ENCODE assay signal across 8 cellular contexts in the genomic region with DNA sequence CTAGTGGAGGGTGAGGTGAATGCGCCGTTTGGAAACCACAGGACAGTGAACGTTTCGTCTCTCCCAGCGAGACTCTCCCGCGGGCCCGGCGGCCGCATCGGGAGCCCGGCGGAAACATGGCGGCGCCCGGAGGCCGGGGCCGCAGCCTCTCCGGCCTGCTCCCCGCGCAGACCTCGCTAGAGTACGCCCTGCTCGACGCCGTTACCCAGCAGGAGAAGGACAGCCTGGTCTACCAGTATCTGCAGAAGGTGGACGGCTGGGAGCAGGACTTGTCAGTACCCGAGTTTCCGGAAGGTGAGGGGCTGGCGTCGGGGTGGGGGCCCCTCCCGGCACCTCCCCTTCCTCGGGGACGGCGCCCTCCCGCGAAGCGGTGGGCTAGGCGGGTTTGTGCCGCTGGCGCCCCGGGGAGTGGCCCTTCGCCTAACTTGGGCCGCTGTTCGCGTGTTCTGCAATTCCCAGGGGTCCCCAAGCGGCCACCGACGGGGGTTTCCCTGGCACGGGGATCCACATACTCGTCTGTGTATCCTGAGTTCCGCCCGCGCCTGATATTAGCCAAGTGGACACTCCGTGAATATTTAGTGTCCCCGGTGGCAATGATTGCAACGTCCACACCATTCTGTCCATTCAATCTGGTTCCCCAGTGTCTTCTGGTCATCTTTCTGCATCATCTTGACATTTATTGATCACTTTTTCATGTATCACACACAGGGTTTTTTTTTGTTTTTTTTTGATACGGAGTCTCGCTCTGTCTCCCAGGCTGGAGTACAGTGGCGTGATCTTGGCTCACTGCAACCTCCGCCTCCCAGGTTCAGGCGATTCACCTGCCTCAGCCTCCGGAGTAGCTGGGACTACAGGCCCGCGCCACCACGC. TPM values are rescaled to one million over a fixed set of nuclear protein-coding genes. Genes with fewer than 3 reads are reported as not detected.
DNase-seq lines count a peak whose midpoint lies in the region; ATAC-seq, FAIRE-seq and TF ChIP-seq lines count a peak whose summit lies in the region.

No MANE protein-coding gene starts in this region.

- 0 out of 4 replicates have a peak, but pooled peaks have one; percentile 2 to 6 for TF ChIP-seq EP300 in SK-N-SH (IDR thresholded peaks at IDR 0.05; ENCODE audit: borderline replicate concordance in 1 of 2, low read depth in 1 of 2, low read length in 1 of 2)

- H3K23ac ChIP-seq in trophoblast cell (ENCODE audit: low read length) = no peak overlapping the region

- WGBS in SK-N-SH (ENCODE audit: low lambda C conversion rate) = 1% methylated on average over 16 of the region's 66 CpGs
- 1 to 2% methylated on average over 64 to 66 of the region's 66 CpGs for WGBS in heart right ventricle, 2 donors
- WGBS in trophoblast cell (ENCODE audit: extremely low coverage, insufficient coverage, insufficient read length) = no CpG with 5 or more reads among the region's 66 CpGs

- peak overlapping the region; percentile 93 for H4K91ac ChIP-seq in trophoblast cell (ENCODE audit: low read depth, low read length)

- CTCF ChIA-PET in SK-N-SH (lab: Yijun Ruan, JAX) = no interaction called here

- peak overlapping the region; percentile 80 to 96 for H3K27ac ChIP-seq in SK-N-SH (ENCODE audit: low read depth in 2 of 2, low read length in 1 of 2)
- peak overlapping the region; percentile 81 to 97 (median 96) for H3K27ac ChIP-seq in heart right ventricle
- H3K27ac ChIP-seq in trophoblast cell (ENCODE audit: low read depth, low read length) = peak overlapping the region; percentile 76

- H3K36me3 ChIP-seq in SK-N-SH (replicated peaks in 1 of 2; ENCODE audit: control insufficient read depth in 1 of 2, insufficient read depth in 2 of 2, low read length in 1 of 2) = peaks cover 16% of the 10 kb centered on the region in 2 experiments
- H3K36me3 ChIP-seq in heart right ventricle = peaks cover 0 to 20% (median 11%) of the 10 kb centered on the region in 9 donors
- no peaks in the 10 kb centered on the region for H3K36me3 ChIP-seq in trophoblast cell (ENCODE audit: control insufficient read depth in 1 of 2, insufficient read depth in 2 of 2, low read length in 2 of 2)

- intact Hi-C loops in heart right ventricle (cut with DNase I) = loop anchor here in 6 of 10 donors (1.0 to 10.0 kb wide), 8 partner anchors 18 to 247 kb away; partner anchors contain the start of gene ADRB1 (in 4 of the 6)

- H3K79me2 ChIP-seq in SK-N-SH (ENCODE audit: insufficient read depth) = peaks cover 46% of the 10 kb centered on the region
- peaks cover 10% of the 10 kb centered on the region for H3K79me2 ChIP-seq in trophoblast cell (ENCODE audit: control insufficient read depth, insufficient read depth, low read length, poor library complexity)

- peak; percentile 47 for FAIRE-seq in GM19239 (lab: Jason Lieb, UNC)

- H4K20me1 ChIP-seq in SK-N-SH (ENCODE audit: insufficient read depth) = no peaks in the 10 kb centered on the region

- peaks cover 6% of the 10 kb centered on the region for H3F3A ChIP-seq in SK-N-SH (replicated peaks; ENCODE audit: insufficient read depth)

- peak overlapping the region; percentile 77 for H2BK5ac ChIP-seq in trophoblast cell (ENCODE audit: low read depth, low read length, poor library complexity)

- peak overlapping the region; percentile 95 for H4K12ac ChIP-seq in trophoblast cell (ENCODE audit: low read depth, low read length)

- H3K79me1 ChIP-seq in trophoblast cell (ENCODE audit: low read length) = peaks cover 10% of the 10 kb centered on the region

- no peaks in the 10 kb centered on the region for H3K9me3 ChIP-seq in SK-N-SH
- H3K9me3 ChIP-seq in heart right ventricle = no peaks in the 10 kb centered on the region
- no peaks in the 10 kb centered on the region for H3K9me3 ChIP-seq in trophoblast cell (ENCODE audit: insufficient read depth, low read depth, low read length)

- H3K4me1 ChIP-seq in SK-N-SH (ENCODE audit: control insufficient read depth in 1 of 2, insufficient read depth in 2 of 2, low read depth in 1 of 2, low read length in 1 of 2) = peaks cover 12 to 22% of the 10 kb centered on the region in 2 experiments; a peak in 3 of 4 replicates
- H3K4me1 ChIP-seq in heart right ventricle = peaks cover 0 to 65% (median 51%) of the 10 kb centered on the region in 9 donors
- H3K4me1 ChIP-seq in trophoblast cell (ENCODE audit: control insufficient read depth in 1 of 2, insufficient read depth in 2 of 2, low read length in 2 of 2) = peaks cover 0 to 9% of the 10 kb centered on the region in 2 experiments

- H3K4me3 ChIP-seq in SK-N-SH (ENCODE audit: low read depth in 2 of 2, low read length in 1 of 2) = peak overlapping the region; percentile 73 to 95
- peak overlapping the region; percentile 74 to 99 (median 90) for H3K4me3 ChIP-seq in heart right ventricle
- peak overlapping the region; percentile 96 for H3K4me3 ChIP-seq in trophoblast cell (ENCODE audit: low read depth, low read length)

- ATAC-seq in HG03378 (IDR thresholded peaks at IDR 0.05; ENCODE audit: unreplicated experiment) (peak; percentile 34), heart right ventricle (peak; percentile 58 to 81 (median 68))

- peak overlapping the region; percentile 97 for H4K8ac ChIP-seq in trophoblast cell (ENCODE audit: low read depth, low read length)

- H3K4me2 ChIP-seq in SK-N-SH = peak overlapping the region; percentile 81
- peak overlapping the region; percentile 82 for H3K4me2 ChIP-seq in trophoblast cell (ENCODE audit: low read length)

- no peaks in the 10 kb centered on the region for H3K9me2 ChIP-seq in SK-N-SH

- peak; percentile 30; the same call in 1 of the 2 replicates for TF ChIP-seq CTCF in SK-N-SH (IDR thresholded peaks at IDR 0.05)
- TF ChIP-seq CTCF in heart right ventricle (IDR thresholded peaks at IDR 0.05) = peak in 2 of 9 donors; percentile 12 to 20

- no peak overlapping the region for H2AK5ac ChIP-seq in trophoblast cell (ENCODE audit: low read length)

- POLR2A ChIA-PET in SK-N-SH (lab: Yijun Ruan, JAX) = no interaction called here

- peak overlapping the region; percentile 92 for H3K9ac ChIP-seq in SK-N-SH
- peak overlapping the region; percentile 98 for H3K9ac ChIP-seq in trophoblast cell (ENCODE audit: low read length)

- DNase-seq in CMK (ENCODE audit: low read depth) (peak; percentile 47), GM19239 (ENCODE audit: insufficient read length, low spot score) (no peak), SK-N-SH (peak; percentile 83), amniotic epithelial cell (ENCODE audit: low read depth) (peak; percentile 37), heart right ventricle (peak; percentile 49 to 58), trophoblast cell (peak; percentile 37 to 61), HPDE6-E6E7 (ENCODE audit: extremely low spot score) (no peak)

- no peaks in the 10 kb centered on the region for H3K27me3 ChIP-seq in SK-N-SH (ENCODE audit: insufficient read depth)
- no peaks in the 10 kb centered on the region for H3K27me3 ChIP-seq in heart right ventricle
- H3K27me3 ChIP-seq in trophoblast cell (ENCODE audit: insufficient read depth, low read length) = no peaks in the 10 kb centered on the region

- no peak for TF ChIP-seq RAD21 in SK-N-SH (IDR thresholded peaks at IDR 0.05; ENCODE audit: low read length)

- peak overlapping the region; percentile 87 for H3K14ac ChIP-seq in trophoblast cell (ENCODE audit: low read length)

- H3K18ac ChIP-seq in trophoblast cell (ENCODE audit: low read length) = peak overlapping the region; percentile 81

- H2BK12ac ChIP-seq in trophoblast cell (ENCODE audit: low read length) = no peak overlapping the region

- peak overlapping the region; percentile 81 for H2BK120ac ChIP-seq in trophoblast cell (ENCODE audit: insufficient read depth, low read length, poor library complexity)

- H3K4ac ChIP-seq in trophoblast cell (ENCODE audit: low read depth, low read length) = peak overlapping the region; percentile 66

- H2AFZ ChIP-seq in SK-N-SH (ENCODE audit: low read depth) (peak overlapping the region; percentile 98), trophoblast cell (ENCODE audit: insufficient read depth, low read length, poor library complexity) (peak overlapping the region; percentile 77)

TF ChIP-seq in SK-N-SH, 30 proteins besides CTCF, POLR2A, EP300 and RAD21:
- TF ChIP-seq TEAD4 (IDR thresholded peaks at IDR 0.05; ENCODE audit: borderline replicate concordance, insufficient read depth) (0 out of 2 replicates have a peak, but pooled peaks have one; percentile 10), FOXJ3 (CRISPR knock-in tag; IDR thresholded peaks at IDR 0.05) (no peak), GABPA (IDR thresholded peaks at IDR 0.05; ENCODE audit: low read depth) (no peak; the same call in 1 of the 2 replicates), TAF1 (IDR thresholded peaks at IDR 0.05; ENCODE audit: borderline replicate concordance, low read depth, low read length) (peak; percentile 24), FOXM1 (IDR thresholded peaks at IDR 0.05; ENCODE audit: low read depth) (0 out of 2 replicates have a peak, but pooled peaks have one; percentile 9), YY1 (IDR thresholded peaks at IDR 0.05; ENCODE audit: low read depth) (peak; percentile 92), MXI1 (IDR thresholded peaks at IDR 0.05; ENCODE audit: low read depth, low read length) (peak; percentile 74; the same call in 1 of the 2 replicates)

RNA-seq across cellular contexts. Expression of gene NHLRC2, which starts 0.5 kb away (rescaled TPM):
- polyA plus RNA-seq in SK-N-SH (2012; rRNA removed) (2.8 and 3.4 TPM in 2 replicates), heart right ventricle (10 to 100 TPM in 1 of 2 donors, 1 to 10 TPM in 1; 6.7 to 22.8 TPM)
- 4.0 TPM in 2 replicates for polyA plus RNA-seq in SK-N-SH (2012; cell fraction: cytosol; rRNA removed)
- 4.7 and 6.9 TPM in 2 replicates for polyA plus RNA-seq in SK-N-SH (2012; cell fraction: nucleus; rRNA removed)
- total RNA-seq in heart right ventricle = 10 to 100 TPM; 58.0 to 98.0 (median 72.0) TPM
- 5.0 and 5.2 TPM in 2 replicates for polyA plus RNA-seq in trophoblast cell (2013)

RNA-seq across cellular contexts. Expression of gene DCLRE1A, which starts 1.1 kb away (rescaled TPM):
- polyA plus RNA-seq in SK-N-SH (2012; rRNA removed) (2.6 and 4.0 TPM in 2 replicates), heart right ventricle (1 to 10 TPM; 3.3 to 3.9 TPM)
- polyA plus RNA-seq in SK-N-SH (2012; cell fraction: cytosol; rRNA removed) = 4.5 and 4.9 TPM in 2 replicates
- polyA plus RNA-seq in SK-N-SH (2012; cell fraction: nucleus; rRNA removed) = 1.5 and 3.1 TPM in 2 replicates
- total RNA-seq in heart right ventricle = 1 to 10 TPM; 4.6 to 7.5 (median 5.7) TPM
- polyA plus RNA-seq in trophoblast cell (2013) = 3.8 and 4.0 TPM in 2 replicates

Comparison
In these comparisons a context has a peak if more than half of its experiments do, and no peak if none do; other contexts are left out.
1. DNase-seq: peak in CMK (single experiment), SK-N-SH (single experiment), amniotic epithelial cell (single experiment), heart right ventricle (2 of 2) and trophoblast cell (2 of 2); none in GM19239 (single experiment) and HPDE6-E6E7 (single experiment).
2. Peak in every context shown above with its lines, with median percentiles within 50 percentile points of each other: H3K27ac ChIP-seq and H3K4me3 ChIP-seq.